In the genomic region with DNA sequence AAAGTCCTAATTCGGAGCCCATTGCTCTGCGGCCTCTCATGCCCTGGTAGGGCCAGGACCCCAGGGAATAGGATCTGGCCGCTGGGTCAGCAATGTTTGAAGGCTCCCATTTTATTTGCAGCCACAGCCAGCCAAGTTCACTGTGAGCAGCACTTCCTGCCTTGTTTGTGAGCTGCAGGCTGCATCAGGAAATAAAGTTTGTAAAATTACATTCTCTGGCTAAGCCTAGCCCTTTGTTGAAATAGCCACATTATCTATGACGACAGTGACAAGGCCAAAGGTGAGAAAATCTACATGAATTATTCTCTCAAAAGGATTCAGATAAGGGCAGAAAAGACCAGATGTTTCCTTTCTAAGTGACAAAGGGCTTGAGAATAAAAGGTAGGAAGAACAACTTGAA, we compare ENCODE assay signal across 2 cellular contexts.
TF ChIP-seq lines count a peak whose summit lies in the region.

No MANE protein-coding gene starts in this region.

TF ChIP-seq in IMR-90, 13 proteins besides CTCF, POLR2A, EP300 and RAD21:
- TF ChIP-seq, protein P1, sequence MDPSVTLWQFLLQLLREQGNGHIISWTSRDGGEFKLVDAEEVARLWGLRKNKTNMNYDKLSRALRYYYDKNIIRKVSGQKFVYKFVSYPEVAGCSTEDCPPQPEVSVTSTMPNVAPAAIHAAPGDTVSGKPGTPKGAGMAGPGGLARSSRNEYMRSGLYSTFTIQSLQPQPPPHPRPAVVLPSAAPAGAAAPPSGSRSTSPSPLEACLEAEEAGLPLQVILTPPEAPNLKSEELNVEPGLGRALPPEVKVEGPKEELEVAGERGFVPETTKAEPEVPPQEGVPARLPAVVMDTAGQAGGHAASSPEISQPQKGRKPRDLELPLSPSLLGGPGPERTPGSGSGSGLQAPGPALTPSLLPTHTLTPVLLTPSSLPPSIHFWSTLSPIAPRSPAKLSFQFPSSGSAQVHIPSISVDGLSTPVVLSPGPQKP (IDR thresholded peaks at IDR 0.05; ENCODE audit: borderline replicate concordance, low read depth, low read length) = no peak
- TF ChIP-seq CHD1 (IDR thresholded peaks at IDR 0.05; ENCODE audit: low read depth, low read length) (no peak), RCOR1 (IDR thresholded peaks at IDR 0.05; ENCODE audit: insufficient replicate concordance, low read length) (no peak), NFE2L2 (IDR thresholded peaks at IDR 0.05; ENCODE audit: low read depth, low read length) (no peak), BHLHE40 (IDR thresholded peaks at IDR 0.05; ENCODE audit: low read depth, low read length) (no peak), FOS (IDR thresholded peaks at IDR 0.05; ENCODE audit: low read depth, low read length) (no peak), RFX5 (IDR thresholded peaks at IDR 0.05; ENCODE audit: low read depth, low read length) (no peak), SMC3 (IDR thresholded peaks at IDR 0.05; ENCODE audit: low read depth, low read length) (no peak), MAFK (IDR thresholded peaks at IDR 0.05; ENCODE audit: low read depth, low read length) (no peak), MAZ (IDR thresholded peaks at IDR 0.05; ENCODE audit: borderline replicate concordance, low read depth, low read length) (no peak)

TF ChIP-seq in K562, 482 proteins besides CTCF, POLR2A, EP300 and RAD21:
- TF ChIP-seq TEAD4 (IDR thresholded peaks at IDR 0.05; ENCODE audit: low read length) = peak; percentile 36; the same call in 1 of the 2 replicates
- TF ChIP-seq TEAD4 (CRISPR knock-in tag; IDR thresholded peaks at IDR 0.05; ENCODE audit: borderline replicate concordance) = no peak
- TF ChIP-seq, protein P2, sequence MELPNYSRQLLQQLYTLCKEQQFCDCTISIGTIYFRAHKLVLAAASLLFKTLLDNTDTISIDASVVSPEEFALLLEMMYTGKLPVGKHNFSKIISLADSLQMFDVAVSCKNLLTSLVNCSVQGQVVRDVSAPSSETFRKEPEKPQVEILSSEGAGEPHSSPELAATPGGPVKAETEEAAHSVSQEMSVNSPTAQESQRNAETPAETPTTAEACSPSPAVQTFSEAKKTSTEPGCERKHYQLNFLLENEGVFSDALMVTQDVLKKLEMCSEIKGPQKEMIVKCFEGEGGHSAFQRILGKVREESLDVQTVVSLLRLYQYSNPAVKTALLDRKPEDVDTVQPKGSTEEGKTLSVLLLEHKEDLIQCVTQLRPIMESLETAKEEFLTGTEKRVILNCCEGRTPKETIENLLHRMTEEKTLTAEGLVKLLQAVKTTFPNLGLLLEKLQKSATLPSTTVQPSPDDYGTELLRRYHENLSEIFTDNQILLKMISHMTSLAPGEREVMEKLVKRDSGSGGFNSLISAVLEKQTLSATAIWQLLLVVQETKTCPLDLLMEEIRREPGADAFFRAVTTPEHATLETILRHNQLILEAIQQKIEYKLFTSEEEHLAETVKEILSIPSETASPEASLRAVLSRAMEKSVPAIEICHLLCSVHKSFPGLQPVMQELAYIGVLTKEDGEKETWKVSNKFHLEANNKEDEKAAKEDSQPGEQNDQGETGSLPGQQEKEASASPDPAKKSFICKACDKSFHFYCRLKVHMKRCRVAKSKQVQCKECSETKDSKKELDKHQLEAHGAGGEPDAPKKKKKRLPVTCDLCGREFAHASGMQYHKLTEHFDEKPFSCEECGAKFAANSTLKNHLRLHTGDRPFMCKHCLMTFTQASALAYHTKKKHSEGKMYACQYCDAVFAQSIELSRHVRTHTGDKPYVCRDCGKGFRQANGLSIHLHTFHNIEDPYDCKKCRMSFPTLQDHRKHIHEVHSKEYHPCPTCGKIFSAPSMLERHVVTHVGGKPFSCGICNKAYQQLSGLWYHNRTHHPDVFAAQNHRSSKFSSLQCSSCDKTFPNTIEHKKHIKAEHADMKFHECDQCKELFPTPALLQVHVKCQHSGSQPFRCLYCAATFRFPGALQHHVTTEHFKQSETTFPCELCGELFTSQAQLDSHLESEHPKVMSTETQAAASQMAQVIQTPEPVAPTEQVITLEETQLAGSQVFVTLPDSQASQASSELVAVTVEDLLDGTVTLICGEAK (IDR thresholded peaks at IDR 0.05) = peak; percentile 62; the same call in 1 of the 2 replicates
- TF ChIP-seq, protein P2 (CRISPR knock-in tag; IDR thresholded peaks at IDR 0.05) = no peak
- no peak for TF ChIP-seq ATF1 (CRISPR knock-in tag; IDR thresholded peaks at IDR 0.05)
- TF ChIP-seq ATF1 (tag; IDR thresholded peaks at IDR 0.05) = 0 out of 2 replicates have a peak, but pooled peaks have one; percentile 10
- TF ChIP-seq ESRRA (IDR thresholded peaks at IDR 0.05; ENCODE audit: borderline replicate concordance, low read depth) = no peak
- 0 out of 2 replicates have a peak, but pooled peaks have one; percentile 16 for TF ChIP-seq TCF3 (CRISPR knock-in tag; IDR thresholded peaks at IDR 0.05)
- peak; percentile 41; the same call in 1 of the 2 replicates for TF ChIP-seq CREM (IDR thresholded peaks at IDR 0.05; ENCODE audit: low read depth)
- 0 out of 4 replicates have a peak, but pooled peaks of 1 of the 2 experiments have one; percentile 13 for TF ChIP-seq KDM1A (IDR thresholded peaks at IDR 0.05)
- no peak for TF ChIP-seq ZNF217 (CRISPR knock-in tag; IDR thresholded peaks at IDR 0.05)
- peak; percentile 65 for TF ChIP-seq CBFA2T3 (IDR thresholded peaks at IDR 0.05)
- no peak for TF ChIP-seq SLC30A9 (CRISPR knock-in tag; IDR thresholded peaks at IDR 0.05)
- no peak for TF ChIP-seq FOXA1 (IDR thresholded peaks at IDR 0.05; ENCODE audit: borderline replicate concordance)
- TF ChIP-seq NCOR1 (IDR thresholded peaks at IDR 0.05) = 0 out of 2 replicates have a peak, but pooled peaks have one; percentile 12
- TF ChIP-seq C11orf30 (IDR thresholded peaks at IDR 0.05; ENCODE audit: low read depth) = no peak
- TF ChIP-seq CBFA2T2 (conservative IDR thresholded peaks at IDR 0.05) = peak; percentile 28; the same call in 1 of the 2 replicates
- TF ChIP-seq NR2C2 (CRISPR knock-in tag; IDR thresholded peaks at IDR 0.05) = no peak
- peak; percentile 70 for TF ChIP-seq NR2C2 (tag; IDR thresholded peaks at IDR 0.05)
- TF ChIP-seq MCM7 (IDR thresholded peaks at IDR 0.05) = no peak
- peak; percentile 91 for TF ChIP-seq MEIS2 (IDR thresholded peaks at IDR 0.05; ENCODE audit: partially characterized antibody)
- peak; percentile 53; the same call in 1 of the 2 replicates for TF ChIP-seq SOX6 (IDR thresholded peaks at IDR 0.05)
- TF ChIP-seq MCM5 (IDR thresholded peaks at IDR 0.05; ENCODE audit: low read depth) = no peak
- peak; percentile 53; the same call in 1 of the 2 replicates for TF ChIP-seq ARID1B (IDR thresholded peaks at IDR 0.05)
- peak; percentile 62; the same call in 1 of the 2 replicates for TF ChIP-seq NR2C1 (IDR thresholded peaks at IDR 0.05)
- peak; percentile 83 for TF ChIP-seq NR2C1 (tag; IDR thresholded peaks at IDR 0.05)
- TF ChIP-seq, protein P3, sequence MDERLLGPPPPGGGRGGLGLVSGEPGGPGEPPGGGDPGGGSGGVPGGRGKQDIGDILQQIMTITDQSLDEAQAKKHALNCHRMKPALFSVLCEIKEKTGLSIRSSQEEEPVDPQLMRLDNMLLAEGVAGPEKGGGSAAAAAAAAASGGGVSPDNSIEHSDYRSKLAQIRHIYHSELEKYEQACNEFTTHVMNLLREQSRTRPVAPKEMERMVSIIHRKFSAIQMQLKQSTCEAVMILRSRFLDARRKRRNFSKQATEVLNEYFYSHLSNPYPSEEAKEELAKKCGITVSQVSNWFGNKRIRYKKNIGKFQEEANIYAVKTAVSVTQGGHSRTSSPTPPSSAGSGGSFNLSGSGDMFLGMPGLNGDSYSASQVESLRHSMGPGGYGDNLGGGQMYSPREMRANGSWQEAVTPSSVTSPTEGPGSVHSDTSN (CRISPR knock-in tag; IDR thresholded peaks at IDR 0.05; ENCODE audit: low read depth) = no peak
- TF ChIP-seq, protein P3 (tag; conservative IDR thresholded peaks at IDR 0.05; ENCODE audit: low read depth) = peak; percentile 60
- no peak for TF ChIP-seq PHTF2 (CRISPR knock-in tag; IDR thresholded peaks at IDR 0.05)
- TF ChIP-seq ILF3 (IDR thresholded peaks at IDR 0.05; ENCODE audit: borderline replicate concordance) = no peak
- TF ChIP-seq, protein P4, sequence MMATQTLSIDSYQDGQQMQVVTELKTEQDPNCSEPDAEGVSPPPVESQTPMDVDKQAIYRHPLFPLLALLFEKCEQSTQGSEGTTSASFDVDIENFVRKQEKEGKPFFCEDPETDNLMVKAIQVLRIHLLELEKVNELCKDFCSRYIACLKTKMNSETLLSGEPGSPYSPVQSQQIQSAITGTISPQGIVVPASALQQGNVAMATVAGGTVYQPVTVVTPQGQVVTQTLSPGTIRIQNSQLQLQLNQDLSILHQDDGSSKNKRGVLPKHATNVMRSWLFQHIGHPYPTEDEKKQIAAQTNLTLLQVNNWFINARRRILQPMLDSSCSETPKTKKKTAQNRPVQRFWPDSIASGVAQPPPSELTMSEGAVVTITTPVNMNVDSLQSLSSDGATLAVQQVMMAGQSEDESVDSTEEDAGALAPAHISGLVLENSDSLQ (IDR thresholded peaks at IDR 0.05) = peak; percentile 72
